ENCODE assay signal across 21 cellular contexts in genomic region chr3:28013864-28014473, GRCh38.
"Had no signal": no experiment of that assay in that cellular context is flagged by ENCODE, and none has a peak within 500 bp of the region (broad histone marks: within the 10 kb centered on the region; RNA-seq: fewer than 3 reads in every experiment).

No MANE protein-coding gene starts in this region.

- H3K27ac Mint-ChIP-seq: stimulated activated naive B cell treated with anti-CD40 and anti-IgM and Interleukin-4, amounts not matched to agents 10 μg/mL and 1 μg/mL and 100 μg/mL, for 72 hours; stimulated activated naive CD8-positive, alpha-beta T cell treated with anti-CD3 and anti-CD28 coated beads, Interleukin-15, Interleukin-2, amounts not matched to agents 100 ng/mL and 50 ng/mL, for 24 hours had no signal

- ATAC-seq: left ventricle myocardium superior; lower lobe of right lung; naive thymus-derived CD8-positive, alpha-beta T cell; psoas muscle; right cardiac atrium; stimulated activated naive B cell treated with anti-CD40 and anti-IgM and Interleukin-4, amounts not matched to agents 10 μg/mL and 1 μg/mL and 100 μg/mL, for 72 hours had no signal

- H3K9me3 Mint-ChIP-seq: naive thymus-derived CD8-positive, alpha-beta T cell; nephron progenitor cell; stimulated activated naive CD8-positive, alpha-beta T cell treated with anti-CD3 and anti-CD28 coated beads, Interleukin-15, Interleukin-2, amounts not matched to agents 100 ng/mL and 50 ng/mL, for 24 hours had no signal

- H3K36me3 Mint-ChIP-seq: naive thymus-derived CD8-positive, alpha-beta T cell; stimulated activated naive B cell treated with anti-CD40 and anti-IgM and Interleukin-4, amounts not matched to agents 10 μg/mL and 1 μg/mL and 100 μg/mL, for 72 hours had no signal

- H3K4me3 ChIP-seq: dorsolateral prefrontal cortex, lower lobe of right lung, ovary, psoas muscle, sigmoid colon, thoracic aorta, tibial nerve, upper lobe of left lung had no signal

- FAIRE-seq: frontal cortex, keratinocyte, urothelium cell line had no signal

- H3K4me1 Mint-ChIP-seq: nephron progenitor cell had no signal

- H3K27me3 Mint-ChIP-seq: naive thymus-derived CD8-positive, alpha-beta T cell; stimulated activated naive B cell treated with anti-CD40 and anti-IgM and Interleukin-4, amounts not matched to agents 10 μg/mL and 1 μg/mL and 100 μg/mL, for 72 hours; stimulated activated naive CD8-positive, alpha-beta T cell treated with anti-CD3 and anti-CD28 coated beads, Interleukin-15, Interleukin-2, amounts not matched to agents 100 ng/mL and 50 ng/mL, for 24 hours had no signal

- H3K4me3 Mint-ChIP-seq: naive thymus-derived CD8-positive, alpha-beta T cell; nephron progenitor cell; stimulated activated naive B cell treated with anti-CD40 and anti-IgM and Interleukin-4, amounts not matched to agents 10 μg/mL and 1 μg/mL and 100 μg/mL, for 72 hours; stimulated activated naive CD8-positive, alpha-beta T cell treated with anti-CD3 and anti-CD28 coated beads, Interleukin-15, Interleukin-2, amounts not matched to agents 100 ng/mL and 50 ng/mL, for 24 hours had no signal

- H3K27ac ChIP-seq: dorsolateral prefrontal cortex, lower lobe of right lung, ovary, psoas muscle, sigmoid colon, thoracic aorta, tibial nerve, upper lobe of left lung had no signal

- H3K4me1 ChIP-seq: lower lobe of right lung, psoas muscle, sigmoid colon, tibial nerve, upper lobe of left lung had no signal

- DNase-seq: dorsolateral prefrontal cortex; effector CD4-positive, alpha-beta T cell; left ventricle myocardium superior; lower lobe of right lung; naive thymus-derived CD8-positive, alpha-beta T cell; nephron progenitor cell; nucleus accumbens; ovary; posterior cingulate gyrus; psoas muscle; right cardiac atrium; sigmoid colon; stimulated activated CD4-positive, alpha-beta T cell treated with anti-CD3 and anti-CD28 coated beads, Interleukin-4, amount 100 ng/mL, for 4 hours; stimulated activated naive B cell treated with anti-CD40 and anti-IgM and Interleukin-4, amounts not matched to agents 10 μg/mL and 1 μg/mL and 100 μg/mL, for 72 hours; upper lobe of left lung had no signal

- H3K36me3 ChIP-seq: lower lobe of right lung, ovary, sigmoid colon, thoracic aorta, tibial nerve, upper lobe of left lung had no signal

- H3K9me3 ChIP-seq: lower lobe of right lung, ovary, psoas muscle, sigmoid colon, thoracic aorta, tibial nerve, upper lobe of left lung had no signal

- H3K27me3 ChIP-seq: dorsolateral prefrontal cortex, ovary, sigmoid colon, tibial nerve, upper lobe of left lung had no signal
